25 cellular contexts compared by ENCODE assay signal in genomic region chr4:6029254-6029653, GRCh38. TPM values are rescaled to one million over a fixed set of nuclear protein-coding genes. Genes with fewer than 3 reads are reported as not detected.
"Had no signal": no experiment of that assay in that cellular context is flagged by ENCODE, and none has a peak within 500 bp of the region (broad histone marks: within the 10 kb centered on the region; RNA-seq: fewer than 3 reads in every experiment).

No MANE protein-coding gene starts in this region.

- H3K27ac ChIP-seq: dorsolateral prefrontal cortex, epithelial cell of prostate, gastroesophageal sphincter, heart left ventricle, lower lobe of right lung, parathyroid adenoma, right atrium auricular region, suprapubic skin, transverse colon, upper lobe of right lung, uterus had no signal

- DNase-seq: effector CD4-positive, alpha-beta T cell; foreskin fibroblast; heart left ventricle; hippocampal formation; left ventricle myocardium superior; lower lobe of right lung; stimulated activated CD4-positive, alpha-beta T cell treated with anti-CD3 and anti-CD28 coated beads, Interleukin-12 subunit alpha, Interleukin-12 subunit beta, amount 100 ng/mL, for 4 hours; stimulated activated CD4-positive, alpha-beta T cell treated with anti-CD3 and anti-CD28 coated beads, Interleukin-1b, Interleukin-23, amount 100 ng/mL, for 48 hours; stimulated activated CD4-positive, alpha-beta T cell treated with anti-CD3 and anti-CD28 coated beads, Interleukin-4, amount 100 ng/mL, for 1 hour; stimulated activated CD8-positive, alpha-beta memory T cell treated with anti-CD3 and anti-CD28 coated beads, Interleukin-4, amount 100 ng/mL, for 48 hours; stimulated activated naive CD4-positive, alpha-beta T cell; stimulated activated naive CD8-positive, alpha-beta T cell treated with anti-CD3 and anti-CD28 coated beads, Interleukin-15, amount 100 ng/mL, for 72 hours; transverse colon; upper lobe of right lung; uterus had no signal

- H3K36me3 ChIP-seq: gastroesophageal sphincter, heart left ventricle, lower lobe of right lung, right atrium auricular region, suprapubic skin, transverse colon, upper lobe of right lung, uterus had no signal

- H2AFZ ChIP-seq: parathyroid adenoma had no signal

- FAIRE-seq: colon, keratinocyte had no signal

- H3K4me1 ChIP-seq: heart left ventricle, lower lobe of right lung, transverse colon, uterus had no signal

- H3K79me2 ChIP-seq: parathyroid adenoma had no signal

- H3K27me3 ChIP-seq: dorsolateral prefrontal cortex, right atrium auricular region, transverse colon, upper lobe of right lung, uterus had no signal

- H3K4me3 ChIP-seq: dorsolateral prefrontal cortex, gastroesophageal sphincter, heart left ventricle, lower lobe of right lung, right atrium auricular region, smooth muscle cell, suprapubic skin, transverse colon, upper lobe of right lung, uterus had no signal

- H3K9me3 ChIP-seq: gastroesophageal sphincter, heart left ventricle, lower lobe of right lung, right atrium auricular region, suprapubic skin, transverse colon, upper lobe of right lung, uterus had no signal

- H3K9ac ChIP-seq: parathyroid adenoma had no signal

- H3K4me2 ChIP-seq: smooth muscle cell had no signal

RNA-seq across cellular contexts. Expression of gene C4orf50, which starts 11.0 kb away (rescaled TPM):
- total RNA-seq: osteoblast, right atrium auricular region, smooth muscle cell, suprapubic skin had no signal
- polyA plus RNA-seq: heart left ventricle, keratinocyte, smooth muscle cell had no signal
